ENCODE assay signal across 8 cellular contexts in genomic region chr18:11689031-11689971, GRCh38. TPM values are rescaled to one million over a fixed set of nuclear protein-coding genes. Genes with fewer than 3 reads are reported as not detected.
DNase-seq lines count a peak whose midpoint lies in the region; ATAC-seq, FAIRE-seq and TF ChIP-seq lines count a peak whose summit lies in the region.

Gene GNAL, plus strand, starts transcription at chr18:11689264. Its CDS starts 300 bp downstream, at chr18:11689564.

- peak; percentile 63 for FAIRE-seq in GM12892 (lab: Jason Lieb, UNC)

- H3K4me1 ChIP-seq in esophagus muscularis mucosa (peaks cover 5 to 21% (median 15%) of the 10 kb centered on the region in 4 donors), mucosa of descending colon (ENCODE audit: low read depth) (peaks cover 5% of the 10 kb centered on the region)

- ATAC-seq in HG03095 (IDR thresholded peaks at IDR 0.05; ENCODE audit: unreplicated experiment) = peak; percentile 74
- peak; percentile 96 for ATAC-seq in mucosa of descending colon
- no peak for ATAC-seq in HG03108 (IDR thresholded peaks at IDR 0.05; ENCODE audit: unreplicated experiment)

- peak; percentile 48 for DNase-seq in GM12892 (ENCODE audit: insufficient read length)
- DNase-seq in NCI-H524 treated with DMSO at 0.1 percent for 48 hours (lab: John Stamatoyannopoulos, UW) = peak; percentile 56
- DNase-seq in activated T-cell treated with anti-CD3 and anti-CD28 coated beads for 4 hours = peak; percentile 5
- DNase-seq in esophagus muscularis mucosa (ENCODE audit: extremely low spot score) = peak; percentile 92
- DNase-seq in mucosa of descending colon = peak; percentile 75 to 83 (median 82)
- peak; percentile 77 for DNase-seq in stimulated activated CD8-positive, alpha-beta memory T cell treated with anti-CD3 and anti-CD28 coated beads, Interleukin-4, amount 100 ng/mL, for 48 hours

- TF ChIP-seq EP300 in esophagus muscularis mucosa (IDR thresholded peaks at IDR 0.05) = peak; percentile 82

- no peaks in the 10 kb centered on the region for H3K27me3 ChIP-seq in esophagus muscularis mucosa

- TF ChIP-seq POLR2A in GM12892 (IDR thresholded peaks at IDR 0.05; ENCODE audit: low read depth, low read length) = no peak
- TF ChIP-seq POLR2A in esophagus muscularis mucosa (IDR thresholded peaks at IDR 0.05; ENCODE audit: low read depth) = no peak

- WGBS in esophagus muscularis mucosa = 2% methylated on average over 27 of the region's 112 CpGs

- H3K4me3 ChIP-seq in esophagus muscularis mucosa (peak within 1 kb of the TSS; percentile 66 to 86 (median 74)), mucosa of descending colon (peak within 1 kb of the TSS; percentile 28)

- no peak for TF ChIP-seq CTCF in esophagus muscularis mucosa (IDR thresholded peaks at IDR 0.05)
- TF ChIP-seq CTCF in mucosa of descending colon (IDR thresholded peaks at IDR 0.05) = no peak

- peak within 1 kb of the TSS; percentile 64 to 91 (median 79) for H3K27ac ChIP-seq in esophagus muscularis mucosa (replicated peaks in 1 of 4)

- H3K36me3 ChIP-seq in esophagus muscularis mucosa (no peaks in the 10 kb centered on the region), mucosa of descending colon (ENCODE audit: low read depth) (no peaks in the 10 kb centered on the region)

- intact Hi-C loops in esophagus muscularis mucosa (cut with DNase I) = no loop called here
- intact Hi-C loops in mucosa of descending colon (cut with DNase I, micrococcal nuclease) = no loop called here

- no peaks in the 10 kb centered on the region for H3K9me3 ChIP-seq in esophagus muscularis mucosa
- no peaks in the 10 kb centered on the region for H3K9me3 ChIP-seq in mucosa of descending colon

RNA-seq across cellular contexts. Expression of gene GNAL, which starts in this region (rescaled TPM):
- 0.30 TPM for polyA plus RNA-seq in GM12892 (2012; ENCODE audit: missing spikeins)
- 10 to 100 TPM; 13.3 to 22.0 (median 19.9) TPM for total RNA-seq in esophagus muscularis mucosa
- 10 to 100 TPM in 1 of 3 donors, 1 to 10 TPM in 2; 4.7 to 20.7 (median 5.3) TPM for total RNA-seq in mucosa of descending colon

Comparison
In these comparisons a context has a peak if more than half of its experiments do, and no peak if none do; other contexts are left out.
1. DNase-seq: peak in every context shown above with its lines; median percentile 92 in esophagus muscularis mucosa; 82 in mucosa of descending colon; 77 in stimulated activated CD8-positive, alpha-beta memory T cell treated with anti-CD3 and anti-CD28 coated beads, Interleukin-4, amount 100 ng/mL, for 48 hours; 56 in NCI-H524 treated with DMSO at 0.1 percent for 48 hours; 48 in GM12892; 5 in activated T-cell treated with anti-CD3 and anti-CD28 coated beads for 4 hours.